In the genomic region with DNA sequence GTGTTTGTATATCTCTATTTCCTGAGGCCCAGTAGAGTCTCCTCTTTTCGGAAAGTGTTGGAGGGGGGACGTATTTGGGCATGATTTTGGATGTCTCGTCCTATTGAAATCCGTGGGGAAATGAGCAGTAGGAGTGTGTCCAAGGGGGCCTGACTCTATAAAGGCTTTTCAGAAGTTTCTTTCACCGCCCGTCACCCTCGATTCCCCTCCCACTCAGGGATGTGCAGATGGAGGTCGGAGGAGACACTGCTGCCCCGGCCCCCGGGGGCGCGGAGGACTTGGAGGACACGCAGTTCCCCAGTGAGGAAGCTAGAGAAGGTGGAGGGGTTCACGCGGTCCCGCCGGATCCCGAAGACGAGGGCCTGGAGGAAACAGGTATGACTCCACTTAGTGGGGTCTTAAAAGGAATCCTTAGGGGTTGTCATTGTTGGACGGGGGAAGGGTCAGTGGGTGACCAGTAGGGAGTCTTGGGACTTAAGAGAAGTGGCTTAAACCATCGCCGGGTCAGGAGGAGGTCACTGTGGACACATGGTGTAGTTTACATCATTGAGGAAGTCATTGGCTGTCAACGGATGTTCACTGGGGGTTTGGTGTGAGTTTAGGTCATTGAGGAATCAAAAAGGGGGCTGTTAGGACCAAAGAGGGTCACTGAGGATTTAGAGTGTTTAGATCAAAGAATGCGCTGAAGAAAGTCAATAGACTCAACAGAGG, we compare ENCODE assay signal across 1 cellular context.
A peak's percentile ranks its signal among the peaks of the same experiment; 100 is the strongest.
TF ChIP-seq lines count a peak whose summit lies in the region.

No MANE protein-coding gene starts in this region.

TF ChIP-seq in HEK293, 187 proteins besides CTCF, POLR2A, EP300 and RAD21 (continued from another document):
- TF ChIP-seq ZNF76 (tag by site-specific recombination; IDR thresholded peaks at IDR 0.05; ENCODE audit: borderline replicate concordance, low read depth), result no peak
- TF ChIP-seq KLF8 (tag by site-specific recombination; IDR thresholded peaks at IDR 0.05), result peak; percentile 11; the same call in 1 of the 2 replicates
- no peak for TF ChIP-seq ZNF404 (tag by site-specific recombination; IDR thresholded peaks at IDR 0.05)
- TF ChIP-seq ZBTB17 (tag by site-specific recombination; IDR thresholded peaks at IDR 0.05), result no peak
- no peak for TF ChIP-seq BCL11A (tag by site-specific recombination; IDR thresholded peaks at IDR 0.05; ENCODE audit: low read depth)
- no peak for TF ChIP-seq ZNF629 (tag by site-specific recombination; IDR thresholded peaks at IDR 0.05)
- no peak for TF ChIP-seq ZNF157 (tag by site-specific recombination; IDR thresholded peaks at IDR 0.05)
- no peak for TF ChIP-seq ZNF423 (tag by site-specific recombination; IDR thresholded peaks at IDR 0.05)
- no peak for TF ChIP-seq ZNF654 (tag by site-specific recombination; IDR thresholded peaks at IDR 0.05; ENCODE audit: low read depth)
- TF ChIP-seq ZFP37 (tag by site-specific recombination; IDR thresholded peaks at IDR 0.05), result no peak
- TF ChIP-seq ZNF792 (tag by site-specific recombination; IDR thresholded peaks at IDR 0.05), result no peak
- TF ChIP-seq ZNF48 (tag by site-specific recombination; IDR thresholded peaks at IDR 0.05), result no peak
- no peak for TF ChIP-seq TCF7L2 (IDR thresholded peaks at IDR 0.05; ENCODE audit: borderline replicate concordance, low read depth, low read length)
- no peak for TF ChIP-seq ZNF747 (tag by site-specific recombination; IDR thresholded peaks at IDR 0.05)
- 0 out of 2 replicates have a peak, but pooled peaks have one; percentile 4 for TF ChIP-seq GLIS2 (tag by site-specific recombination; IDR thresholded peaks at IDR 0.05)
